Comparison of ENCODE assay signal across 16 cellular contexts in genomic region chr10:20596065-20596760, GRCh38.
DNase-seq lines count a peak whose midpoint lies in the region; ATAC-seq and TF ChIP-seq lines count a peak whose summit lies in the region.
"Had no signal": no experiment of that assay in that cellular context is flagged by ENCODE, and none has a peak within 500 bp of the region (broad histone marks: within the 10 kb centered on the region; RNA-seq: fewer than 3 reads in every experiment).

No MANE protein-coding gene starts in this region.

- TF ChIP-seq CTCF in SK-N-SH (IDR thresholded peaks at IDR 0.05): no peak
- TF ChIP-seq CTCF in right lobe of liver (IDR thresholded peaks at IDR 0.05): no peak
- no peak for TF ChIP-seq CTCF in Calu3 (IDR thresholded peaks at IDR 0.05; ENCODE audit: unreplicated experiment)

- H3K79me2 ChIP-seq in SK-N-SH (ENCODE audit: insufficient read depth): no peaks in the 10 kb centered on the region

- BruUV-seq in Calu3 (replicated peaks; lab: Mats Ljungman, UMichigan): no TSS peak

- H3K27me3 ChIP-seq in SK-N-SH (ENCODE audit: insufficient read depth) (no peaks in the 10 kb centered on the region), right lobe of liver (no peaks in the 10 kb centered on the region)
- no peaks in the 10 kb centered on the region for H3K27me3 ChIP-seq in naive thymus-derived CD4-positive, alpha-beta T cell (ENCODE audit: control insufficient read depth in 2 of 2, insufficient read depth in 2 of 2, low read length in 2 of 2)
- H3K27me3 ChIP-seq: transverse colon had no signal

- no peaks in the 10 kb centered on the region for H4K20me1 ChIP-seq in SK-N-SH (ENCODE audit: insufficient read depth)

- POLR2A ChIA-PET in SK-N-SH (lab: Yijun Ruan, JAX): no interaction called here
- POLR2A ChIA-PET in naive thymus-derived CD4-positive, alpha-beta T cell (lab: Charles Lee): no interaction called here
- POLR2A ChIA-PET in activated CD4-positive, alpha-beta T cell treated with anti-CD3 and anti-CD28 coated beads, Interleukin-2, amount 10 ng/mL, durations not matched to agents 7 days and 5 days (lab: Charles Lee): no interaction called here

- H3K4me3 Mint-ChIP-seq in naive thymus-derived CD4-positive, alpha-beta T cell: no peak overlapping the region
- H3K4me3 Mint-ChIP-seq in Calu3 (ENCODE audit: low read depth, unreplicated experiment): no peak overlapping the region
- H3K4me3 Mint-ChIP-seq in activated CD4-positive, alpha-beta T cell treated with anti-CD3 and anti-CD28 coated beads, Interleukin-2, amount 10 ng/mL, durations not matched to agents 7 days and 5 days: no peak overlapping the region
- H3K4me3 Mint-ChIP-seq: activated B cell treated with CpG ODN at 0.5 μM for 24 hours had no signal

- H3K9me2 ChIP-seq in SK-N-SH: no peaks in the 10 kb centered on the region

- no peak overlapping the region for H3K27ac Mint-ChIP-seq in naive thymus-derived CD4-positive, alpha-beta T cell
- H3K27ac Mint-ChIP-seq in Calu3 (ENCODE audit: unreplicated experiment): no peak overlapping the region
- H3K27ac Mint-ChIP-seq in activated CD4-positive, alpha-beta T cell treated with anti-CD3 and anti-CD28 coated beads, Interleukin-2, amount 10 ng/mL, durations not matched to agents 7 days and 5 days: no peak overlapping the region
- H3K27ac Mint-ChIP-seq: activated B cell treated with CpG ODN at 0.5 μM for 24 hours; activated T-helper 2 cell treated with anti-CD3 and anti-CD28 coated beads, Interferon-gamma antibody, Interleukin-2, Interleukin-4, amounts not matched to agents 10 μg/mL and 5 μg/mL and 100 μg/mL, durations not matched to agents 14 hours and 24 hours and 36 hours; naive B cell had no signal

- H3F3A ChIP-seq in SK-N-SH (replicated peaks; ENCODE audit: insufficient read depth): no peaks in the 10 kb centered on the region

- no peaks in the 10 kb centered on the region for H3K36me3 ChIP-seq in SK-N-SH (replicated peaks in 1 of 2; ENCODE audit: control insufficient read depth in 1 of 2, insufficient read depth in 2 of 2, low read length in 1 of 2)
- H3K36me3 ChIP-seq in naive thymus-derived CD4-positive, alpha-beta T cell (ENCODE audit: control insufficient read depth in 2 of 3, insufficient read depth in 3 of 3, low read length in 3 of 3): no peaks in the 10 kb centered on the region
- no peaks in the 10 kb centered on the region for H3K36me3 ChIP-seq in right lobe of liver
- H3K36me3 ChIP-seq: transverse colon had no signal

- CTCF ChIA-PET in SK-N-SH (lab: Yijun Ruan, JAX) (interaction anchor here (0.9 kb wide), 1 partner anchor 16 kb away, joined by 3 read pairs; no protein-coding TSS in a partner anchor), Calu3 (lab: Charles Lee) (no interaction called here)
- CTCF ChIA-PET in naive thymus-derived CD4-positive, alpha-beta T cell (lab: Charles Lee): no interaction called here
- CTCF ChIA-PET in activated CD4-positive, alpha-beta T cell treated with anti-CD3 and anti-CD28 coated beads, Interleukin-2, amount 10 ng/mL, durations not matched to agents 7 days and 5 days (lab: Charles Lee): no interaction called here

- DNase-seq in AG08395 (ENCODE audit: low spot score) (peak; percentile 17), SK-N-SH (no peak), fibroblast of gingiva (ENCODE audit: low read depth) (peak; percentile 29), NCI-H128 (lab: John Stamatoyannopoulos, UW; ENCODE audit: unreplicated experiment) (no peak), right lobe of liver (no peak), Calu3 (no peak)
- DNase-seq in naive thymus-derived CD4-positive, alpha-beta T cell: no peak
- no peak for DNase-seq in activated CD4-positive, alpha-beta T cell treated with anti-CD3 and anti-CD28 coated beads, Interleukin-2, amount 10 ng/mL, durations not matched to agents 7 days and 5 days
- DNase-seq: activated B cell treated with CpG ODN at 0.5 μM for 24 hours, hippocampal formation, left ventricle myocardium superior, naive B cell, NCI-H187 treated with DMSO at 0.1 percent for 48 hours, NCI-H526, transverse colon had no signal

- H3K9ac ChIP-seq in SK-N-SH: no peak overlapping the region

- no peaks in the 10 kb centered on the region for H3K36me3 Mint-ChIP-seq in naive thymus-derived CD4-positive, alpha-beta T cell
- H3K36me3 Mint-ChIP-seq in Calu3 (ENCODE audit: insufficient read depth, unreplicated experiment): no peaks in the 10 kb centered on the region
- no peaks in the 10 kb centered on the region for H3K36me3 Mint-ChIP-seq in activated CD4-positive, alpha-beta T cell treated with anti-CD3 and anti-CD28 coated beads, Interleukin-2, amount 10 ng/mL, durations not matched to agents 7 days and 5 days (ENCODE audit: low read depth)
- H3K36me3 Mint-ChIP-seq: naive B cell had no signal

- intact Hi-C loops in naive thymus-derived CD4-positive, alpha-beta T cell (cut with micrococcal nuclease): no loop called here
- intact Hi-C loops in right lobe of liver (cut with DNase I) (no loop called here), Calu3 (cut with micrococcal nuclease; ENCODE audit: unreplicated experiment) (no loop called here)

- no peaks in the 10 kb centered on the region for H3K27me3 Mint-ChIP-seq in naive thymus-derived CD4-positive, alpha-beta T cell
- no peaks in the 10 kb centered on the region for H3K27me3 Mint-ChIP-seq in Calu3 (ENCODE audit: unreplicated experiment)
- no peaks in the 10 kb centered on the region for H3K27me3 Mint-ChIP-seq in activated CD4-positive, alpha-beta T cell treated with anti-CD3 and anti-CD28 coated beads, Interleukin-2, amount 10 ng/mL, durations not matched to agents 7 days and 5 days
- H3K27me3 Mint-ChIP-seq: activated B cell treated with CpG ODN at 0.5 μM for 24 hours, naive B cell had no signal

- peaks cover 0 to 4% (median 0%) of the 10 kb centered on the region in 7 donors for H3K4me1 Mint-ChIP-seq in naive thymus-derived CD4-positive, alpha-beta T cell
- no peaks in the 10 kb centered on the region for H3K4me1 Mint-ChIP-seq in Calu3 (ENCODE audit: low read depth, unreplicated experiment)
- H3K4me1 Mint-ChIP-seq in activated CD4-positive, alpha-beta T cell treated with anti-CD3 and anti-CD28 coated beads, Interleukin-2, amount 10 ng/mL, durations not matched to agents 7 days and 5 days: no peaks in the 10 kb centered on the region
- H3K4me1 Mint-ChIP-seq: activated B cell treated with CpG ODN at 0.5 μM for 24 hours, naive B cell had no signal

- no peaks in the 10 kb centered on the region for H3K9me3 ChIP-seq in SK-N-SH
- H3K9me3 ChIP-seq in naive thymus-derived CD4-positive, alpha-beta T cell (ENCODE audit: control insufficient read depth in 2 of 3, low read length in 3 of 3): no peaks in the 10 kb centered on the region
- H3K9me3 ChIP-seq in right lobe of liver: no peaks in the 10 kb centered on the region
- H3K9me3 ChIP-seq: transverse colon had no signal

- H3K4me2 ChIP-seq in SK-N-SH: no peak overlapping the region; the same call in 1 of the 2 replicates

- 11% methylated on average over 1 of the region's 1 CpG for WGBS in SK-N-SH (ENCODE audit: low lambda C conversion rate)
- WGBS in right lobe of liver (ENCODE audit: insufficient coverage, low coverage, low lambda C conversion rate, missing lambda C conversion rate): 22% methylated on average over 1 of the region's 1 CpG

- ATAC-seq in naive thymus-derived CD4-positive, alpha-beta T cell: peak; percentile 64
- ATAC-seq in right lobe of liver: no peak

- H3K4me3 ChIP-seq in SK-N-SH (ENCODE audit: low read depth in 2 of 2, low read length in 1 of 2): no peak overlapping the region
- H3K4me3 ChIP-seq in naive thymus-derived CD4-positive, alpha-beta T cell (ENCODE audit: low read length): no peak overlapping the region
- no peak overlapping the region for H3K4me3 ChIP-seq in right lobe of liver
- H3K4me3 ChIP-seq: transverse colon had no signal

- no peak for TF ChIP-seq RAD21 in SK-N-SH (IDR thresholded peaks at IDR 0.05; ENCODE audit: low read length)

- H3K27ac ChIP-seq in SK-N-SH (ENCODE audit: low read depth in 2 of 2, low read length in 1 of 2) (peak overlapping the region; percentile 19 to 55; a peak in 3 of 4 replicates), right lobe of liver (no peak overlapping the region)
- H3K27ac ChIP-seq in naive thymus-derived CD4-positive, alpha-beta T cell (ENCODE audit: low read depth, low read length): no peak overlapping the region
- H3K27ac ChIP-seq: transverse colon had no signal

- H3K9me3 Mint-ChIP-seq in naive thymus-derived CD4-positive, alpha-beta T cell: peaks cover 0 to 4% (median 0%) of the 10 kb centered on the region in 11 donors
- H3K9me3 Mint-ChIP-seq in Calu3 (ENCODE audit: low read depth, unreplicated experiment): no peaks in the 10 kb centered on the region
- no peaks in the 10 kb centered on the region for H3K9me3 Mint-ChIP-seq in activated CD4-positive, alpha-beta T cell treated with anti-CD3 and anti-CD28 coated beads, Interleukin-2, amount 10 ng/mL, durations not matched to agents 7 days and 5 days

- no peak for TF ChIP-seq EP300 in SK-N-SH (IDR thresholded peaks at IDR 0.05; ENCODE audit: borderline replicate concordance in 1 of 2, low read depth in 1 of 2, low read length in 1 of 2)

- H2AFZ ChIP-seq in SK-N-SH (ENCODE audit: low read depth): no peak overlapping the region

- no peak for TF ChIP-seq POLR2A in right lobe of liver (IDR thresholded peaks at IDR 0.05)

- peaks cover 0 to 2% of the 10 kb centered on the region in 2 experiments; a peak in 1 of 4 replicates for H3K4me1 ChIP-seq in SK-N-SH (ENCODE audit: control insufficient read depth in 1 of 2, insufficient read depth in 2 of 2, low read depth in 1 of 2, low read length in 1 of 2)
- no peaks in the 10 kb centered on the region for H3K4me1 ChIP-seq in naive thymus-derived CD4-positive, alpha-beta T cell (ENCODE audit: control insufficient read depth in 2 of 2, insufficient read depth in 2 of 2, low read length in 2 of 2)
- no peaks in the 10 kb centered on the region for H3K4me1 ChIP-seq in right lobe of liver
- H3K4me1 ChIP-seq: transverse colon had no signal

TF ChIP-seq in SK-N-SH, 30 proteins besides CTCF, POLR2A, EP300 and RAD21 (continues in another document):
- TF ChIP-seq FOSL2 (IDR thresholded peaks at IDR 0.05; ENCODE audit: borderline replicate concordance, low read depth) (no peak), FOXM1 (IDR thresholded peaks at IDR 0.05; ENCODE audit: low read depth) (no peak)

Comparison
In these comparisons a context has a peak if more than half of its experiments do, and no peak if none do; other contexts are left out.
1. DNase-seq: peak in AG08395 (single experiment) and fibroblast of gingiva (single experiment); none in SK-N-SH (single experiment), naive thymus-derived CD4-positive, alpha-beta T cell (0 of 9), NCI-H128 (single experiment), right lobe of liver (0 of 3), Calu3 (single experiment) and activated CD4-positive, alpha-beta T cell treated with anti-CD3 and anti-CD28 coated beads, Interleukin-2, amount 10 ng/mL, durations not matched to agents 7 days and 5 days (single experiment).
2. H3K27ac ChIP-seq: peak in SK-N-SH (2 of 2); none in naive thymus-derived CD4-positive, alpha-beta T cell (single experiment) and right lobe of liver (0 of 3).